ENCODE assay signal across 1 cellular context in genomic region chr11:45538363-45538762, GRCh38.
TF ChIP-seq lines count a peak whose summit lies in the region.

No MANE protein-coding gene starts in this region.

TF ChIP-seq in GM23338, 12 proteins besides CTCF, POLR2A, EP300 and RAD21 (continued from another document):
- TF ChIP-seq ZNF462 (CRISPR knock-in tag; IDR thresholded peaks at IDR 0.05), result no peak
- TF ChIP-seq NANOG (IDR thresholded peaks at IDR 0.05; ENCODE audit: borderline replicate concordance), result no peak
- TF ChIP-seq EZH2phosphoT487 (IDR thresholded peaks at IDR 0.05; ENCODE audit: unreplicated experiment), result no peak
- TF ChIP-seq JUNB (IDR thresholded peaks at IDR 0.05; ENCODE audit: unreplicated experiment), result no peak
- TF ChIP-seq CREB1 (CRISPR knock-in tag; IDR thresholded peaks at IDR 0.05; ENCODE audit: low read depth), result no peak
- TF ChIP-seq EZH2 (IDR thresholded peaks at IDR 0.05; ENCODE audit: low read depth, unreplicated experiment), result no peak
- TF ChIP-seq ZNF331 (CRISPR knock-in tag; IDR thresholded peaks at IDR 0.05; ENCODE audit: low read depth), result no peak
